ENCODE assay signal across 1 cellular context in genomic region chr9:75889577-75889976, GRCh38.
TF ChIP-seq lines count a peak whose summit lies in the region.

No MANE protein-coding gene starts in this region.

TF ChIP-seq in GM23338, 12 proteins besides CTCF, POLR2A, EP300 and RAD21 (continued from another document):
- TF ChIP-seq, protein P1, sequence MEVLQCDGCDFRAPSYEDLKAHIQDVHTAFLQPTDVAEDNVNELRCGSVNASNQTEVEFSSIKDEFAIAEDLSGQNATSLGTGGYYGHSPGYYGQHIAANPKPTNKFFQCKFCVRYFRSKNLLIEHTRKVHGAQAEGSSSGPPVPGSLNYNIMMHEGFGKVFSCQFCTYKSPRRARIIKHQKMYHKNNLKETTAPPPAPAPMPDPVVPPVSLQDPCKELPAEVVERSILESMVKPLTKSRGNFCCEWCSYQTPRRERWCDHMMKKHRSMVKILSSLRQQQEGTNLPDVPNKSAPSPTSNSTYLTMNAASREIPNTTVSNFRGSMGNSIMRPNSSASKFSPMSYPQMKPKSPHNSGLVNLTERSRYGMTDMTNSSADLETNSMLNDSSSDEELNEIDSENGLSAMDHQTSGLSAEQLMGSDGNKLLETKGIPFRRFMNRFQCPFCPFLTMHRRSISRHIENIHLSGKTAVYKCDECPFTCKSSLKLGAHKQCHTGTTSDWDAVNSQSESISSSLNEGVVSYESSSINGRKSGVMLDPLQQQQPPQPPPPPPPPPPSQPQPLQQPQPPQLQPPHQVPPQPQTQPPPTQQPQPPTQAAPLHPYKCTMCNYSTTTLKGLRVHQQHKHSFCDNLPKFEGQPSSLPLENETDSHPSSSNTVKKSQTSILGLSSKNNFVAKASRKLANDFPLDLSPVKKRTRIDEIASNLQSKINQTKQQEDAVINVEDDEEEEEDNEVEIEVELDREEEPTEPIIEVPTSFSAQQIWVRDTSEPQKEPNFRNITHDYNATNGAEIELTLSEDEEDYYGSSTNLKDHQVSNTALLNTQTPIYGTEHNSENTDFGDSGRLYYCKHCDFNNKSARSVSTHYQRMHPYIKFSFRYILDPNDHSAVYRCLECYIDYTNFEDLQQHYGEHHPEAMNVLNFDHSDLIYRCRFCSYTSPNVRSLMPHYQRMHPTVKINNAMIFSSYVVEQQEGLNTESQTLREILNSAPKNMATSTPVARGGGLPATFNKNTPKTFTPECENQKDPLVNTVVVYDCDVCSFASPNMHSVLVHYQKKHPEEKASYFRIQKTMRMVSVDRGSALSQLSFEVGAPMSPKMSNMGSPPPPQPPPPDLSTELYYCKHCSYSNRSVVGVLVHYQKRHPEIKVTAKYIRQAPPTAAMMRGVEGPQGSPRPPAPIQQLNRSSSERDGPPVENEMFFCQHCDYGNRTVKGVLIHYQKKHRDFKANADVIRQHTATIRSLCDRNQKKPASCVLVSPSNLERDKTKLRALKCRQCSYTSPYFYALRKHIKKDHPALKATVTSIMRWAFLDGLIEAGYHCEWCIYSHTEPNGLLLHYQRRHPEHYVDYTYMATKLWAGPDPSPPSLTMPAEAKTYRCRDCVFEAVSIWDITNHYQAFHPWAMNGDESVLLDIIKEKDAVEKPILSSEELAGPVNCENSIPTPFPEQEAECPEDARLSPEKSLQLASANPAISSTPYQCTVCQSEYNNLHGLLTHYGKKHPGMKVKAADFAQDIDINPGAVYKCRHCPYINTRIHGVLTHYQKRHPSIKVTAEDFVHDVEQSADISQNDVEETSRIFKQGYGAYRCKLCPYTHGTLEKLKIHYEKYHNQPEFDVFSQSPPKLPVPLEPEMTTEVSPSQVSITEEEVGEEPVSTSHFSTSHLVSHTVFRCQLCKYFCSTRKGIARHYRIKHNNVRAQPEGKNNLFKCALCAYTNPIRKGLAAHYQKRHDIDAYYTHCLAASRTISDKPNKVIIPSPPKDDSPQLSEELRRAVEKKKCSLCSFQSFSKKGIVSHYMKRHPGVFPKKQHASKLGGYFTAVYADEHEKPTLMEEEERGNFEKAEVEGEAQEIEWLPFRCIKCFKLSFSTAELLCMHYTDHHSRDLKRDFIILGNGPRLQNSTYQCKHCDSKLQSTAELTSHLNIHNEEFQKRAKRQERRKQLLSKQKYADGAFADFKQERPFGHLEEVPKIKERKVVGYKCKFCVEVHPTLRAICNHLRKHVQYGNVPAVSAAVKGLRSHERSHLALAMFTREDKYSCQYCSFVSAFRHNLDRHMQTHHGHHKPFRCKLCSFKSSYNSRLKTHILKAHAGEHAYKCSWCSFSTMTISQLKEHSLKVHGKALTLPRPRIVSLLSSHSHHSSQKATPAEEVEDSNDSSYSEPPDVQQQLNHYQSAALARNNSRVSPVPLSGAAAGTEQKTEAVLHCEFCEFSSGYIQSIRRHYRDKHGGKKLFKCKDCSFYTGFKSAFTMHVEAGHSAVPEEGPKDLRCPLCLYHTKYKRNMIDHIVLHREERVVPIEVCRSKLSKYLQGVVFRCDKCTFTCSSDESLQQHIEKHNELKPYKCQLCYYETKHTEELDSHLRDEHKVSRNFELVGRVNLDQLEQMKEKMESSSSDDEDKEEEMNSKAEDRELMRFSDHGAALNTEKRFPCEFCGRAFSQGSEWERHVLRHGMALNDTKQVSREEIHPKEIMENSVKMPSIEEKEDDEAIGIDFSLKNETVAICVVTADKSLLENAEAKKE (CRISPR knock-in tag; IDR thresholded peaks at IDR 0.05), result no peak
- TF ChIP-seq STAT1 (IDR thresholded peaks at IDR 0.05; ENCODE audit: unreplicated experiment) (no peak), JUNB (IDR thresholded peaks at IDR 0.05; ENCODE audit: unreplicated experiment) (no peak)
